ENCODE assay signal across 17 cellular contexts in the genomic region with DNA sequence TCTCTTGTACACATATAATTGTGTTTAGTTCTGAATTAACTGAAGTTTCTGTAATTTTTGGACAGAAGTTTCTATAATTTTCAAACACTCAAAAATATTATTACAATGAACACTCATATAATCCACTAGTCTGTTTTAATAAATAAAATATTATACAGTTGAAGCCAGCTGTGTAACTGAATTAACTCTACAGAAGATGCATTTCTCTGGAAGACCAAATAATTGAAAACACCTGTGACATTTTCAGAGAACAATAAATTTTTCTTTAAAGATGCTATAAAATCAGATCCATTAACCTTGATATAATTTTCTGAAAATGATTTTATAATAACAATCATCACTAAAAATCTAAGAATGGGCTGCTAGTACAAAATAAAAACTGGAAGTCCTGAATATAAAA. TPM values are rescaled to one million over a fixed set of nuclear protein-coding genes. Genes with fewer than 3 reads are reported as not detected.
DNase-seq lines count a peak whose midpoint lies in the region; ATAC-seq, FAIRE-seq and TF ChIP-seq lines count a peak whose summit lies in the region.
"Had no signal": no experiment of that assay in that cellular context is flagged by ENCODE, and none has a peak within 500 bp of the region (broad histone marks: within the 10 kb centered on the region; RNA-seq: fewer than 3 reads in every experiment).

No MANE protein-coding gene starts in this region.

- H3K4me3 ChIP-seq in GM23248 = no peak overlapping the region
- no peak overlapping the region for H3K4me3 ChIP-seq in Caco-2 (ENCODE audit: low read depth, low read length)
- H3K4me3 ChIP-seq: GM23338 had no signal

- TF ChIP-seq CTCF in Caco-2 (IDR thresholded peaks at IDR 0.05; ENCODE audit: insufficient read depth in 1 of 2, low read depth in 1 of 2, low read length in 1 of 2, severe bottlenecking in 1 of 2, unreplicated experiment in 1 of 2) = no peak

- no peaks in the 10 kb centered on the region for H3K9me3 ChIP-seq in GM23248 (ENCODE audit: low read depth)
- H3K9me3 ChIP-seq in Caco-2 = no peaks in the 10 kb centered on the region

- H3K36me3 Mint-ChIP-seq in Caco-2 (ENCODE audit: insufficient read depth, unreplicated experiment) = peaks cover 9% of the 10 kb centered on the region

- no peak overlapping the region for H3K27ac Mint-ChIP-seq in Caco-2 (ENCODE audit: unreplicated experiment)
- H3K27ac Mint-ChIP-seq: CD4-positive, alpha-beta memory T cell; GM23338; H9 had no signal

- H3K79me2 ChIP-seq in GM23248 (ENCODE audit: insufficient read depth) = peaks cover 54% of the 10 kb centered on the region

- H3K4me2 ChIP-seq in GM23248 (ENCODE audit: unreplicated experiment) = peak overlapping the region; percentile 24
- H3K4me2 ChIP-seq: GM23338 had no signal

- H3K4me1 ChIP-seq in GM23248 (ENCODE audit: insufficient read depth) = peaks cover 17% of the 10 kb centered on the region
- H3K4me1 ChIP-seq in Caco-2 = peaks cover 47% of the 10 kb centered on the region

- peak; percentile 13 for DNase-seq in GM23248
- no peak for DNase-seq in stimulated activated CD8-positive, alpha-beta memory T cell treated with anti-CD3 and anti-CD28 coated beads, Interleukin-4, amount 100 ng/mL, for 48 hours
- DNase-seq in NCI-H2107 (lab: John Stamatoyannopoulos, UW) = no peak
- no peak for DNase-seq in Caco-2
- DNase-seq: 8988T; C1 segment of cervical spinal cord; CD4-positive, alpha-beta memory T cell; COR-L47; DMS153; DND-41; H9 had no signal

- no TSS peak for BruUV-seq in Caco-2 (replicated peaks; lab: Mats Ljungman, UMichigan)

- H3K9me2 ChIP-seq in GM23248 (ENCODE audit: insufficient read depth) = no peaks in the 10 kb centered on the region

- ATAC-seq in SK-N-SH treated with all-trans-retinoic acid at 6 μM for 48 hours = peak; percentile 37; the same call in 1 of the 3 replicates
- ATAC-seq: GM23338 had no signal

- FAIRE-seq in endometrium (lab: Jason Lieb, UNC) (peak; percentile 35), islet of Langerhans (lab: Jason Lieb, UNC) (peak; percentile 65)
- FAIRE-seq: GM12892, GM19239 had no signal

- no peak overlapping the region for H3K4me3 Mint-ChIP-seq in Caco-2 (ENCODE audit: unreplicated experiment)
- H3K4me3 Mint-ChIP-seq: CD4-positive, alpha-beta memory T cell; GM23338; H9 had no signal

- H3K9ac ChIP-seq in GM23248 = no peak overlapping the region

- H3K27ac ChIP-seq in GM23248 = no peak overlapping the region

- intact Hi-C loops in Caco-2 (cut with micrococcal nuclease; ENCODE audit: unreplicated experiment) = no loop called here

- POLR2A ChIA-PET in Caco-2 (lab: Charles Lee) = no interaction called here

- H3F3A ChIP-seq in GM23248 (ENCODE audit: insufficient read depth) = peaks cover 10% of the 10 kb centered on the region; the same call in 1 of the 2 replicates

- H3K36me3 ChIP-seq in GM23248 (ENCODE audit: low read depth) = peaks cover 12% of the 10 kb centered on the region
- peaks cover 2% of the 10 kb centered on the region; the same call in 1 of the 2 replicates for H3K36me3 ChIP-seq in Caco-2 (ENCODE audit: control insufficient read depth, insufficient read depth, low read length)

- H4K20me1 ChIP-seq in GM23248 (ENCODE audit: insufficient read depth) = no peaks in the 10 kb centered on the region

- no peak overlapping the region for H2AFZ ChIP-seq in GM23248
- H2AFZ ChIP-seq: GM23338 had no signal

- CTCF ChIA-PET in Caco-2 (lab: Charles Lee) = interaction anchor here (1.0 kb wide), 1 partner anchor 15 kb away, joined by 4 read pairs; a partner anchor contains a TSS

- H3K27me3 Mint-ChIP-seq in Caco-2 (ENCODE audit: insufficient read depth, unreplicated experiment) = no peaks in the 10 kb centered on the region
- H3K27me3 Mint-ChIP-seq: CD4-positive, alpha-beta memory T cell had no signal

- H3K27me3 ChIP-seq in GM23248 (replicated peaks; ENCODE audit: insufficient read depth) (no peaks in the 10 kb centered on the region), Caco-2 (replicated peaks; ENCODE audit: control insufficient read depth, insufficient read depth, low read length) (no peaks in the 10 kb centered on the region)

- no peaks in the 10 kb centered on the region for H3K9me3 Mint-ChIP-seq in Caco-2 (ENCODE audit: unreplicated experiment)
- H3K9me3 Mint-ChIP-seq: CD4-positive, alpha-beta memory T cell; GM23338; H9 had no signal

- in situ Hi-C loops in GM23248 (cut with MboI) = no loop called here

- peaks cover 22% of the 10 kb centered on the region for H3K4me1 Mint-ChIP-seq in Caco-2 (ENCODE audit: low read depth, unreplicated experiment)

TF ChIP-seq in SK-N-SH treated with all-trans-retinoic acid at 6 μM for 48 hours, 23 proteins besides CTCF, POLR2A, EP300 and RAD21:
- TF ChIP-seq TCF4 (CRISPR knock-in tag; IDR thresholded peaks at IDR 0.05; ENCODE audit: borderline replicate concordance) = peak; percentile 79
- TF ChIP-seq CSDC2 (CRISPR knock-in tag; IDR thresholded peaks at IDR 0.05) = no peak

RNA-seq across cellular contexts. Expression of a gene that starts 14.7 kb away (rescaled TPM):
- 35.9 and 41.2 TPM in 2 replicates for total RNA-seq in GM23248 (2014; rRNA removed; shearing (Covaris generic))
- 13.2 and 15.3 TPM in 2 replicates for polyA plus RNA-seq in GM23248 (2016; fragmentation: Nextera tagmentation; extraction: Ambion mirVana)
- 71.6 and 79.4 TPM in 2 replicates for total RNA-seq in Caco-2 (2022)
